ENCODE assay signal across 25 cellular contexts in the genomic region with DNA sequence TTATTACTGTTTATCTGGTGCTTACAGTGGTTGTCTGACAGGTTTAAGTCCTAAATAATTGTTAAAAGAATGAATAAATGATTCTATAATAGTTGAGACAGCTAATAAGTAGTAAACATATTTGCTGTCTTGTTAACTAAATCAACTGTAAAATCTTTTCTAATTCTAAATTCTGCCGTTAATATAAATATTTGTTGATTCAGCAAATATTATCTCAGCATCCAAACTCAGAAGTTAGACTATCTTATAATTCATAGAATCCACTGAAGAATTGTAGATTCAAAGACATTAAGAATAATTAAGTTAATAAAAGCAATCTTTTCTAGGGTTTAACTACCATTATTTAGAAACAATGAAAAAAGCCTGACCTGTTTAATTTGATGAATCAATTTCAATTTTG.
DNase-seq lines count a peak whose midpoint lies in the region; ATAC-seq, FAIRE-seq and TF ChIP-seq lines count a peak whose summit lies in the region.
"Had no signal": no experiment of that assay in that cellular context is flagged by ENCODE, and none has a peak within 500 bp of the region (broad histone marks: within the 10 kb centered on the region; RNA-seq: fewer than 3 reads in every experiment).

No MANE protein-coding gene starts in this region.

- intact Hi-C loops in HepG2 (cut with micrococcal nuclease; ENCODE audit: unreplicated experiment) (no loop called here), right lobe of liver (cut with DNase I) (no loop called here), K562 (cut with micrococcal nuclease) (no loop called here)

- no peaks in the 10 kb centered on the region for H3K27me3 ChIP-seq in HepG2 (ENCODE audit: control insufficient read depth in 1 of 2, insufficient read depth in 2 of 2, low read length in 2 of 2)
- peaks cover 0 to 4% of the 10 kb centered on the region in 2 donors for H3K27me3 ChIP-seq in right lobe of liver
- no peaks in the 10 kb centered on the region for H3K27me3 ChIP-seq in K562 (ENCODE audit: control insufficient read depth in 2 of 2, insufficient read depth in 2 of 2, low read length in 2 of 2)
- H3K27me3 ChIP-seq: BE2C, BLaER1 had no signal

- no peaks in the 10 kb centered on the region for H3K9me3 Mint-ChIP-seq in stimulated activated naive CD8-positive, alpha-beta T cell treated with anti-CD3 and anti-CD28 coated beads, Interleukin-15, amount 100 ng/mL, for 72 hours
- H3K9me3 Mint-ChIP-seq: CD4-positive, alpha-beta memory T cell had no signal

- no peaks in the 10 kb centered on the region for H3K36me3 ChIP-seq in HepG2 (replicated peaks in 1 of 2; ENCODE audit: control insufficient read depth in 1 of 2, insufficient read depth in 2 of 2, low read length in 2 of 2)
- no peaks in the 10 kb centered on the region for H3K36me3 ChIP-seq in right lobe of liver
- no peaks in the 10 kb centered on the region for H3K36me3 ChIP-seq in K562 (ENCODE audit: control insufficient read depth, insufficient read depth, low read length)
- H3K36me3 ChIP-seq: BE2C, BLaER1 had no signal

- no peaks in the 10 kb centered on the region for H3K27me3 Mint-ChIP-seq in stimulated activated naive CD8-positive, alpha-beta T cell treated with anti-CD3 and anti-CD28 coated beads, Interleukin-15, amount 100 ng/mL, for 72 hours
- H3K27me3 Mint-ChIP-seq: CD8-positive, alpha-beta memory T cell had no signal

- H4K20me1 ChIP-seq in HepG2 (ENCODE audit: insufficient read depth, low read length) (no peaks in the 10 kb centered on the region), K562 (replicated peaks; ENCODE audit: control insufficient read depth, insufficient read depth, low read length) (no peaks in the 10 kb centered on the region)
- H4K20me1 ChIP-seq: BLaER1 had no signal

- H3K27ac ChIP-seq in HepG2 (ENCODE audit: extremely low read length, insufficient read depth, low read length): no peak overlapping the region
- no peak overlapping the region for H3K27ac ChIP-seq in right lobe of liver
- no peak overlapping the region for H3K27ac ChIP-seq in K562 (ENCODE audit: extremely low read depth, low read depth, low read length)
- H3K27ac ChIP-seq: 22Rv1, BLaER1 had no signal

- H3K9me1 ChIP-seq in K562 (ENCODE audit: control insufficient read depth, insufficient read depth, low read length): no peaks in the 10 kb centered on the region

- no peak for DNase-seq in HepG2 (ENCODE audit: low spot score)
- no peak for DNase-seq in right lobe of liver
- DNase-seq in K562 (ENCODE audit: extremely low read depth in 1 of 4, low spot score in 3 of 4): no peak
- no peak for DNase-seq in stimulated activated naive CD8-positive, alpha-beta T cell treated with anti-CD3 and anti-CD28 coated beads, Interleukin-15, amount 100 ng/mL, for 72 hours
- DNase-seq: ACHN; BE2C; C1 segment of cervical spinal cord; CD4-positive, alpha-beta memory T cell; CD4-positive, CD25-positive, alpha-beta regulatory T cell; CD8-positive, alpha-beta memory T cell; COR-L47; DMS 273 treated with DMSO at 0.1 percent for 48 hours; DMS153; DMS53; DMS79; DND-41; EL; GDM1 had no signal

- H3K4me3 Mint-ChIP-seq in stimulated activated naive CD8-positive, alpha-beta T cell treated with anti-CD3 and anti-CD28 coated beads, Interleukin-15, amount 100 ng/mL, for 72 hours: no peak overlapping the region
- H3K4me3 Mint-ChIP-seq: CD14-positive monocyte; CD4-positive, alpha-beta memory T cell; CD4-positive, CD25-positive, alpha-beta regulatory T cell; CD8-positive, alpha-beta memory T cell had no signal

- no peak overlapping the region for H3K4me3 ChIP-seq in HepG2 (replicated peaks in 1 of 3; ENCODE audit: insufficient read depth in 1 of 3, low read depth in 2 of 3, low read length in 3 of 3)
- no peak overlapping the region for H3K4me3 ChIP-seq in right lobe of liver
- H3K4me3 ChIP-seq in K562: no peak overlapping the region
- H3K4me3 ChIP-seq: BLaER1, GM12878 had no signal

- no peak for TF ChIP-seq RAD21 in HepG2 (CRISPR knock-in tag; IDR thresholded peaks at IDR 0.05)
- TF ChIP-seq RAD21 in K562 (CRISPR knock-in tag; conservative IDR thresholded peaks at IDR 0.05 in 1 of 2, IDR thresholded peaks at IDR 0.05 in 1 of 2): no peak

- H3K79me2 ChIP-seq in HepG2 (ENCODE audit: insufficient read depth, low read length): no peaks in the 10 kb centered on the region
- no peaks in the 10 kb centered on the region for H3K79me2 ChIP-seq in K562 (ENCODE audit: control insufficient read depth, insufficient read depth, low read length)

- no peak for TF ChIP-seq CTCF in HepG2 (CRISPR knock-in tag; IDR thresholded peaks at IDR 0.05)
- TF ChIP-seq CTCF in right lobe of liver (IDR thresholded peaks at IDR 0.05): no peak
- TF ChIP-seq CTCF in K562 (IDR thresholded peaks at IDR 0.05 in 2 of 3, conservative IDR thresholded peaks at IDR 0.05 in 1 of 3; ENCODE audit: insufficient read depth in 2 of 3, low read depth in 1 of 3, low read length in 3 of 3): no peak

- no peak for FAIRE-seq in HepG2 (lab: Jason Lieb, UNC)
- no peak for FAIRE-seq in K562 (lab: Jason Lieb, UNC)
- FAIRE-seq: GM12878, GM12892, GM18507 had no signal

- H3K9ac ChIP-seq in HepG2 (ENCODE audit: insufficient read depth, low read depth, low read length) (no peak overlapping the region), K562 (ENCODE audit: insufficient read depth in 1 of 2, low read depth in 2 of 2, low read length in 2 of 2) (no peak overlapping the region)
- H3K9ac ChIP-seq: BLaER1 had no signal

- CTCF ChIA-PET in HepG2 (lab: Yijun Ruan, JAX; ENCODE audit: low intra/inter-chr PET ratio, low total read pairs) (no interaction called here), K562 (lab: Yijun Ruan, JAX; ENCODE audit: low intra/inter-chr PET ratio) (no interaction called here)

- H3K4me1 Mint-ChIP-seq in stimulated activated naive CD8-positive, alpha-beta T cell treated with anti-CD3 and anti-CD28 coated beads, Interleukin-15, amount 100 ng/mL, for 72 hours: no peaks in the 10 kb centered on the region
- H3K4me1 Mint-ChIP-seq: CD14-positive monocyte; CD4-positive, alpha-beta memory T cell; CD4-positive, CD25-positive, alpha-beta regulatory T cell; CD8-positive, alpha-beta memory T cell had no signal

- ATAC-seq in HepG2 (no peak), right lobe of liver (no peak), K562 (no peak), GM19463 (IDR thresholded peaks at IDR 0.05; ENCODE audit: unreplicated experiment) (no peak)
- no peak for ATAC-seq in stimulated activated naive CD8-positive, alpha-beta T cell treated with anti-CD3 and anti-CD28 coated beads, Interleukin-15, amount 100 ng/mL, for 72 hours
- ATAC-seq: GM12878 had no signal

- no peak overlapping the region for H3K27ac Mint-ChIP-seq in stimulated activated naive CD8-positive, alpha-beta T cell treated with anti-CD3 and anti-CD28 coated beads, Interleukin-15, amount 100 ng/mL, for 72 hours
- H3K27ac Mint-ChIP-seq: CD14-positive monocyte; CD4-positive, alpha-beta memory T cell; CD4-positive, CD25-positive, alpha-beta regulatory T cell; CD8-positive, alpha-beta memory T cell had no signal

- H3K4me2 ChIP-seq in HepG2 (ENCODE audit: low read depth, low read length) (no peak overlapping the region), K562 (ENCODE audit: insufficient read depth, low read length) (no peak overlapping the region)
- H3K4me2 ChIP-seq: BLaER1 had no signal

- in situ Hi-C loops in HepG2 (cut with HindIII; ENCODE audit: extremely low pct_ligation_motif_present, low pct_unique_long_range_greater_than_20kb) (no loop called here), K562 (cut with MboI) (no loop called here)

- POLR2A ChIA-PET in HepG2 (lab: Yijun Ruan, JAX) (no interaction called here), K562 (lab: Yijun Ruan, JAX) (no interaction called here)

- TF ChIP-seq POLR2A in HepG2 (IDR thresholded peaks at IDR 0.05; ENCODE audit: insufficient read depth in 1 of 2, low read depth in 2 of 2, low read length in 2 of 2) (no peak), right lobe of liver (IDR thresholded peaks at IDR 0.05) (no peak), K562 (conservative IDR thresholded peaks at IDR 0.05) (no peak)

- H3K9me3 ChIP-seq in HepG2 (ENCODE audit: low read length): no peaks in the 10 kb centered on the region
- H3K9me3 ChIP-seq in right lobe of liver: no peaks in the 10 kb centered on the region
- H3K9me3 ChIP-seq in K562 (replicated peaks; ENCODE audit: control insufficient read depth, insufficient read depth, low read depth, low read length): no peaks in the 10 kb centered on the region
- H3K9me3 ChIP-seq: BE2C, BLaER1 had no signal

- BruUV-seq in HepG2 (replicated peaks; lab: Mats Ljungman, UMichigan): no TSS peak
- BruUV-seq in K562 (replicated peaks; lab: Mats Ljungman, UMichigan): no TSS peak

- WGBS in HepG2 (ENCODE audit: low lambda C conversion rate): 0% methylated on average over 1 of the region's 1 CpG
- 57% methylated on average over 1 of the region's 1 CpG for WGBS in right lobe of liver (ENCODE audit: insufficient coverage, low coverage, low lambda C conversion rate, missing lambda C conversion rate)
- 0% methylated on average over 1 of the region's 1 CpG for WGBS in K562 (ENCODE audit: insufficient coverage, low coverage, missing lambda C conversion rate)

- H3K4me1 ChIP-seq in HepG2 (ENCODE audit: insufficient read depth, low read length): 0 out of 2 replicates have a peak, but pooled peaks cover 7% of the 10 kb centered on the region
- H3K4me1 ChIP-seq in right lobe of liver: peaks cover 0 to 19% (median 12%) of the 10 kb centered on the region in 4 donors
- H3K4me1 ChIP-seq in K562 (replicated peaks in 1 of 2; ENCODE audit: control insufficient read depth in 2 of 2, insufficient read depth in 2 of 2, low read length in 2 of 2): no peaks in the 10 kb centered on the region
- H3K4me1 ChIP-seq: BE2C, BLaER1 had no signal

- H2AFZ ChIP-seq in HepG2 (ENCODE audit: low read length): no peak overlapping the region
- no peak overlapping the region for H2AFZ ChIP-seq in K562 (ENCODE audit: low read depth, low read length)

- no peak for TF ChIP-seq EP300 in HepG2 (IDR thresholded peaks at IDR 0.05; ENCODE audit: low read depth in 2 of 2, low read length in 2 of 2)
- TF ChIP-seq EP300 in HepG2 (CRISPR knock-in tag; IDR thresholded peaks at IDR 0.05; ENCODE audit: borderline replicate concordance): no peak
- no peak for TF ChIP-seq EP300 in K562 (IDR thresholded peaks at IDR 0.05; ENCODE audit: low read length)

TF ChIP-seq in HepG2, 621 proteins besides CTCF, POLR2A, EP300 and RAD21 (continues in another document):
- TF ChIP-seq MAFK (conservative IDR thresholded peaks at IDR 0.05 in 1 of 2, IDR thresholded peaks at IDR 0.05 in 1 of 2; ENCODE audit: low read length in 2 of 2) (peak; percentile 92 to 97), ZNF598 (CRISPR knock-in tag; IDR thresholded peaks at IDR 0.05; ENCODE audit: borderline replicate concordance) (no peak), MAFF (IDR thresholded peaks at IDR 0.05; ENCODE audit: low read depth, low read length) (peak; percentile 94)

TF ChIP-seq in K562, 482 proteins besides CTCF, POLR2A, EP300 and RAD21 (continues in another document):
- no peak for TF ChIP-seq ZNF347 (CRISPR knock-in tag; IDR thresholded peaks at IDR 0.05; ENCODE audit: low read depth)
- no peak for TF ChIP-seq DMBX1 (CRISPR knock-in tag; IDR thresholded peaks at IDR 0.05; ENCODE audit: borderline replicate concordance)
- TF ChIP-seq C11orf30 (IDR thresholded peaks at IDR 0.05; ENCODE audit: low read depth): peak; percentile 84
- TF ChIP-seq MAFF (IDR thresholded peaks at IDR 0.05; ENCODE audit: low read length): peak; percentile 87
- no peak for TF ChIP-seq HLTF (IDR thresholded peaks at IDR 0.05)
- TF ChIP-seq ZNF316 (IDR thresholded peaks at IDR 0.05): peak; percentile 92
- peak; percentile 77 for TF ChIP-seq MAFG (tag; conservative IDR thresholded peaks at IDR 0.05)
